17 cellular contexts compared by ENCODE assay signal in genomic region chrX:9272166-9272565, GRCh38.
"Had no signal": no experiment of that assay in that cellular context is flagged by ENCODE, and none has a peak within 500 bp of the region (broad histone marks: within the 10 kb centered on the region; RNA-seq: fewer than 3 reads in every experiment).

No MANE protein-coding gene starts in this region.

- H3K36me3 Mint-ChIP-seq: natural killer cell had no signal

- H3K4me3 Mint-ChIP-seq: natural killer cell had no signal

- ATAC-seq: activated CD4-positive, CD25-positive, alpha-beta regulatory T cell treated with anti-CD3 and anti-CD28 coated beads, Interleukin-2, amount 50 U/mL, for 24 hours; natural killer cell; stimulated activated naive CD8-positive, alpha-beta T cell treated with anti-CD3 and anti-CD28 coated beads, Interleukin-15, Interleukin-2, amounts not matched to agents 100 U/mL and 50 U/mL, for 24 hours had no signal

- DNase-seq: activated CD4-positive, alpha-beta T cell treated with anti-CD3 and anti-CD28 coated beads, Interleukin-2, amount 50 U/mL, for 1 hour; activated naive CD4-positive, alpha-beta T cell treated with Interleukin-2 at 50 U/mL for 16 hours; aorta; cortex of kidney; effector memory CD4-positive, alpha-beta T cell; head of caudate nucleus; mesendoderm; natural killer cell; occipital lobe; stimulated activated CD4-positive, alpha-beta T cell treated with anti-CD3 and anti-CD28 coated beads, Interleukin-15, amount 100 ng/mL, for 24 hours; stimulated activated CD4-positive, alpha-beta T cell treated with anti-CD3 and anti-CD28 coated beads, Interleukin-4, amount 100 ng/mL, for 24 hours; stimulated activated naive CD8-positive, alpha-beta T cell treated with anti-CD3 and anti-CD28 coated beads, Interleukin-15, Interleukin-2, amounts not matched to agents 100 U/mL and 50 U/mL, for 24 hours; T-helper 9 cell; transverse colon had no signal

- H3K4me3 ChIP-seq: right atrium auricular region, transverse colon, vagina had no signal

- H3K27ac Mint-ChIP-seq: natural killer cell had no signal
